ENCODE assay signal across 7 cellular contexts in the genomic region with DNA sequence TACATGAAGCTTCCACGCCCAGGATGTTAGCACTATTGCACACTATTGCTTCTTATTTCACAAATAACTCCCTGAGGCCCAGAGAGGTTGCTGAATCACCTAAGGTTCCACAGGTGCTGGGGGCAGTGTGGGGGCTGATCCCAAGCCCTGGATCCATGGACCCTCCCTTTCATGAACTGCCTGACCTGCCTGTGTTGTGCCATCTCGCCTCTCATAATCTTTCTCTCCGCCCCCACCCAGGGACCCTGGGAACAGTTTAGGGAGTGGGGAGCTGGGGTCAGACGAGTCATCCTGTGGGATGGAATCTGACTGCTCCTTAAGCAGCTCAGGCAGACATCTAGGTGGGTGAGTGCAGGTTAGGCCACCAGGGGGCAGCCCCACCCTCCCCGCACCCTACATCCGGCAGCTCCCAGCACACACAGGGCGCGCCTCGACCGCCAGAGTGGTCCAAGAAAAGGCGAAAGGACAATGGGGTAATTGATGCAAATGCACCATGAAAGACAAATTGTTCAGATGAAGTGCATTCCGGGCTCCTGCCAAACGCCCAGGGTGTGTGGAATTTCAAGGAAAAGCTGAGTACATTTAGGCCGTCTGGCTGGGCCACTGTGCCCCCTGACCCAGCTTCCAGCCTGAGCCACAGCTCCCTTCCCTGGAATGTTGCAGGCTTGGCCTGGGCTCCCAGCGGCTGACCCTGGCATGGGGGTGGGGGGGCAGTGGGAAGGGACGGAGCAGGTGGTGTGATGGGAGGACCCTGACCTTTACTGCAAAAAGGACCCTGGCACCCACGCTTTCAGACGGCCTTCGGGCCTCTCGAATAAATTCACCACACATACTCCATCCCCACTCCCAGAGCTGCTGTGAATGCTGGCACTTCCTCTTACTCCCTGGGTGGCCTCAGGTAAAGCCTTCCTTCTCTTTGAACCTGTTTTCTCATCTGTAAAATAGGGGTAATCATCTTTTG. TPM values are rescaled to one million over a fixed set of nuclear protein-coding genes. Genes with fewer than 3 reads are reported as not detected.
DNase-seq lines count a peak whose midpoint lies in the region; ATAC-seq, FAIRE-seq and TF ChIP-seq lines count a peak whose summit lies in the region.

No MANE protein-coding gene starts in this region.

- TF ChIP-seq POLR2A in GM12891 (IDR thresholded peaks at IDR 0.05; ENCODE audit: low read depth, low read length): no peak

- H3K4me3 ChIP-seq in epithelial cell of esophagus (ENCODE audit: low read length) (no peak overlapping the region), mucosa of descending colon (no peak overlapping the region)

- no peaks in the 10 kb centered on the region for H3K4me1 ChIP-seq in mucosa of descending colon (ENCODE audit: low read depth)

- no peaks in the 10 kb centered on the region for H3K9me3 Mint-ChIP-seq in activated CD8-positive, alpha-beta T cell treated with anti-CD3 and anti-CD28 coated beads, Interleukin-2, amount 10 ng/mL, durations not matched to agents 7 days and 5 days (ENCODE audit: insufficient read depth)

- peaks cover 11% of the 10 kb centered on the region for H3K27me3 Mint-ChIP-seq in activated CD8-positive, alpha-beta T cell treated with anti-CD3 and anti-CD28 coated beads, Interleukin-2, amount 10 ng/mL, durations not matched to agents 7 days and 5 days (ENCODE audit: low read depth)

- POLR2A ChIA-PET in activated CD8-positive, alpha-beta T cell treated with anti-CD3 and anti-CD28 coated beads, Interleukin-2, amount 10 ng/mL, durations not matched to agents 7 days and 5 days (lab: Charles Lee): interaction anchor here (1.1 to 1.7 kb wide), 5 partner anchors 13 to 63 kb away, joined by 3 to 6 read pairs (median 4); no protein-coding TSS in a partner anchor

- H3K9me3 ChIP-seq in mucosa of descending colon: no peaks in the 10 kb centered on the region

- CTCF ChIA-PET in activated CD8-positive, alpha-beta T cell treated with anti-CD3 and anti-CD28 coated beads, Interleukin-2, amount 10 ng/mL, durations not matched to agents 7 days and 5 days (lab: Charles Lee): interaction anchor here (1.1 to 9.5 kb wide), 13 partner anchors 9 to 400 kb away, joined by 3 to 176 read pairs (median 11); partner anchors contain the start of genes CSRP1 and PHLDA3

- no peak overlapping the region for H3K4me3 Mint-ChIP-seq in activated CD8-positive, alpha-beta T cell treated with anti-CD3 and anti-CD28 coated beads, Interleukin-2, amount 10 ng/mL, durations not matched to agents 7 days and 5 days

- H3K36me3 Mint-ChIP-seq in activated CD8-positive, alpha-beta T cell treated with anti-CD3 and anti-CD28 coated beads, Interleukin-2, amount 10 ng/mL, durations not matched to agents 7 days and 5 days (ENCODE audit: low read depth): no peaks in the 10 kb centered on the region

- ATAC-seq in HG02884 (IDR thresholded peaks at IDR 0.05; ENCODE audit: unreplicated experiment) (peak; percentile 79), mucosa of descending colon (peak; percentile 93)
- ATAC-seq in activated CD8-positive, alpha-beta T cell treated with anti-CD3 and anti-CD28 coated beads, Interleukin-2, amount 10 ng/mL, durations not matched to agents 7 days and 5 days: peak; percentile 98

- DNase-seq in GM12891 (ENCODE audit: insufficient read length, low spot score): peak; percentile 81
- peak; percentile 29 for DNase-seq in NCI-H510A (lab: John Stamatoyannopoulos, UW)
- DNase-seq in activated CD8-positive, alpha-beta T cell treated with anti-CD3 and anti-CD28 coated beads, Interleukin-2, amount 10 ng/mL, durations not matched to agents 7 days and 5 days: peak; percentile 82
- DNase-seq in epithelial cell of esophagus (ENCODE audit: low read depth): peak; percentile 89
- DNase-seq in mucosa of descending colon: peak; percentile 80 to 86 (median 85)
- DNase-seq in stimulated activated CD8-positive, alpha-beta memory T cell treated with anti-CD3 and anti-CD28 coated beads, Interleukin-7, amount 100 ng/mL, for 24 hours (ENCODE audit: low read depth): peak; percentile 32

- H3K4me1 Mint-ChIP-seq in activated CD8-positive, alpha-beta T cell treated with anti-CD3 and anti-CD28 coated beads, Interleukin-2, amount 10 ng/mL, durations not matched to agents 7 days and 5 days (ENCODE audit: low read depth): peaks cover 19% of the 10 kb centered on the region

- H3K27ac Mint-ChIP-seq in activated CD8-positive, alpha-beta T cell treated with anti-CD3 and anti-CD28 coated beads, Interleukin-2, amount 10 ng/mL, durations not matched to agents 7 days and 5 days: no peak overlapping the region

- intact Hi-C loops in mucosa of descending colon (cut with DNase I, micrococcal nuclease): loop anchor here in 1 of 2 donors (10.0 kb wide), 1 partner anchor 67 kb away; no protein-coding TSS in a partner anchor

- TF ChIP-seq CTCF in epithelial cell of esophagus (IDR thresholded peaks at IDR 0.05; ENCODE audit: insufficient read depth, low read depth, low read length, missing control alignments) (peak; percentile 80), mucosa of descending colon (IDR thresholded peaks at IDR 0.05) (peak; percentile 67)

- H3K36me3 ChIP-seq in mucosa of descending colon (ENCODE audit: low read depth): no peaks in the 10 kb centered on the region

- peak; percentile 82 for FAIRE-seq in GM12891 (lab: Jason Lieb, UNC)

TF ChIP-seq in GM12891, 5 proteins besides CTCF, POLR2A, EP300 and RAD21:
- no peak for TF ChIP-seq POLR2AphosphoS5 (IDR thresholded peaks at IDR 0.05; ENCODE audit: low read depth, low read length)
- TF ChIP-seq POU2F2 (IDR thresholded peaks at IDR 0.05; ENCODE audit: low read depth, low read length): 0 out of 2 replicates have a peak, but pooled peaks have one; percentile 13

RNA-seq across cellular contexts. Expression of gene PHLDA3, which starts 20.8 kb away (rescaled TPM):
- polyA plus RNA-seq in GM12891 (2012; ENCODE audit: low read depth, missing spikeins): 19.4 TPM
- 10 to 100 TPM; 17.3 to 18.7 TPM for total RNA-seq in activated CD8-positive, alpha-beta T cell treated with anti-CD3 and anti-CD28 coated beads, Interleukin-2, amount 10 ng/mL, durations not matched to agents 7 days and 5 days
- total RNA-seq in mucosa of descending colon: 100 to 1,000 TPM in 1 of 3 donors, 10 to 100 TPM in 1, 1 to 10 TPM in 1; 8.5 to 106 (median 12.4) TPM

RNA-seq across cellular contexts. Expression of gene TNNI1, which starts 26.7 kb away (rescaled TPM):
- polyA plus RNA-seq in GM12891 (2012; ENCODE audit: low read depth, missing spikeins): 0.50 TPM
- total RNA-seq in activated CD8-positive, alpha-beta T cell treated with anti-CD3 and anti-CD28 coated beads, Interleukin-2, amount 10 ng/mL, durations not matched to agents 7 days and 5 days: not detected
- under 1 TPM; 0.13 to 0.64 (median 0.39) TPM for total RNA-seq in mucosa of descending colon

RNA-seq across cellular contexts. Expression of gene LAD1, which starts 49.1 kb away (rescaled TPM):
- 0.30 TPM for polyA plus RNA-seq in GM12891 (2012; ENCODE audit: low read depth, missing spikeins)
- total RNA-seq in activated CD8-positive, alpha-beta T cell treated with anti-CD3 and anti-CD28 coated beads, Interleukin-2, amount 10 ng/mL, durations not matched to agents 7 days and 5 days: not detected
- 100 to 1,000 TPM in 2 of 3 donors, 10 to 100 TPM in 1; 86.0 to 202 (median 130) TPM for total RNA-seq in mucosa of descending colon

RNA-seq across cellular contexts. Expression of gene CSRP1, which starts 58.7 kb away (rescaled TPM):
- 21.0 TPM for polyA plus RNA-seq in GM12891 (2012; ENCODE audit: low read depth, missing spikeins)
- 10 to 100 TPM; 78.7 to 80.9 TPM for total RNA-seq in activated CD8-positive, alpha-beta T cell treated with anti-CD3 and anti-CD28 coated beads, Interleukin-2, amount 10 ng/mL, durations not matched to agents 7 days and 5 days
- 1,000 to 10,000 TPM in 1 of 3 donors, 100 to 1,000 TPM in 2; 150 to 1,587 (median 214) TPM for total RNA-seq in mucosa of descending colon

Comparison
In these comparisons a context has a peak if more than half of its experiments do, and no peak if none do; other contexts are left out.
1. DNase-seq: peak in every context shown above with its lines; median percentile 89 in epithelial cell of esophagus; 85 in mucosa of descending colon; 82 in activated CD8-positive, alpha-beta T cell treated with anti-CD3 and anti-CD28 coated beads, Interleukin-2, amount 10 ng/mL, durations not matched to agents 7 days and 5 days; 81 in GM12891; 32 in stimulated activated CD8-positive, alpha-beta memory T cell treated with anti-CD3 and anti-CD28 coated beads, Interleukin-7, amount 100 ng/mL, for 24 hours; 29 in NCI-H510A.
2. RNA of gene LAD1, which starts 49.1 kb away (total RNA-seq): 86.0 to 202 TPM in mucosa of descending colon; not detected in activated CD8-positive, alpha-beta T cell treated with anti-CD3 and anti-CD28 coated beads, Interleukin-2, amount 10 ng/mL, durations not matched to agents 7 days and 5 days; every median in the first group is over 10 times any median in the second.
3. Peak in every context shown above with its lines, with median percentiles within 50 percentile points of each other: ATAC-seq.